Comparison of ENCODE assay signal across 8 cellular contexts in the genomic region with DNA sequence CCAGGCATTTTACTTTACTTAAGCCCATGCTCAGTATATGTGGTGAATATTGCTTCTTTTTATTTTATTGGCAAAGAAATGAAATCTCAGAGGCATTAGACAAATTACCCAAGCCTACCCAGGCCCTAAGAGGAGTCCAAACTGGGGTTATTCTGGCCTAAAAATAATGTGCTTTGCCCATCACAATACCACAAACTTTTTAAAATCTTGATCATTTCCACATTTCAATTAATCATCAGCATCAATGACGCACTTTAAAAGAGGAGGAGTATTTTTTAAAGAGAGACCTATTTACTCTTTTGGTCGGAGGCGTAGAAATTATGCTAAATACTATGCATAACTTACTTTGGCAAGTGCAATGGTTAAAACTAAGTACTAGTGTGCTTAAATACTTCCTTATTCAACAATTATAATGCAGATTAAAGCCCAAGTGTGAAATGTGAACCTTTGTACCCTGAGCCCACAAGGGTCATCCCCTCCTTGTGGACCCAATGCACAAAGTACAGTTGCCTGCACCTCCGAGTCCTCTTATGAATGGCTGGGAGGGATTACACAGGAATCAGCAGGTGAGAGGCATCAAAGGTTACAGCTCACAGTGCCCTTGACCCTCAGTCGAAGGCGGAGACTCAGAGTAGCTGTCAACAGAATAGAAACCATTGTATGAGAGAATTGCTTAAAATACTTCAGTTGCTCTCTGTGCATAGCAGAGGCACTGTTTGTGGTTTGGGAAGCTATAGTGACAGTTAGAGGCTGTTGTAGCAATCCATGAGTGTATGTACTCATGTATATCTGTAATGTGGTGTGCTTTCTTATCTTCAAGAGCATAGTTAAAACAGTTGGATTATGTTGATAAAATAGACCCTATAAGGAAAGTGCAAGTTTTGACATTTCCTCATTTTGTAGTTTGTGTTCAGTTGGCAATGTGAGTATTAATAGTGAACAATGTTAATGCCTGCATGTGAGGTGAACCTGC.
A peak's percentile ranks its signal among the peaks of the same experiment; 100 is the strongest.
DNase-seq lines count a peak whose midpoint lies in the region; ATAC-seq, FAIRE-seq and TF ChIP-seq lines count a peak whose summit lies in the region.

No MANE protein-coding gene starts in this region.

- peak; percentile 75 for TF ChIP-seq POLR2A in GM12878 (IDR thresholded peaks at IDR 0.05; ENCODE audit: low read depth, low read length)

- ATAC-seq in GM18873 (IDR thresholded peaks at IDR 0.05; ENCODE audit: low FRiP score, unreplicated experiment) (peak; percentile 92), HG03039 (IDR thresholded peaks at IDR 0.05; ENCODE audit: unreplicated experiment) (peak; percentile 83), GM12878 (peak; percentile 80), sciatic nerve (peak; percentile 51)

- peak; percentile 97 for FAIRE-seq in GM12878 (lab: Jason Lieb, UNC)

- H3K9me3 ChIP-seq in GM12878 (replicated peaks; ENCODE audit: control insufficient read depth, insufficient read depth, low read length): no peaks in the 10 kb centered on the region; the same call in 1 of the 3 replicates

- intact Hi-C loops in CD14-positive monocyte (cut with micrococcal nuclease): loop anchor here (5.0 to 10.0 kb wide), 4 partner anchors 51 to 152 kb away; partner anchors contain the start of gene ITGA4 (in 2 of the 2)
- intact Hi-C loops in GM12878 (cut with micrococcal nuclease; ENCODE audit: unreplicated experiment): loop anchor here (2.0 to 5.0 kb wide), 5 partner anchors 43 to 323 kb away; partner anchors contain the start of genes ITGA4 and UBE2E3
- intact Hi-C loops in sciatic nerve (cut with DNase I): no loop called here

- 0% methylated on average over 6 of the region's 6 CpGs for WGBS in GM12878 (ENCODE audit: insufficient coverage, insufficient replicate concordance, low lambda C conversion rate, missing lambda C conversion rate)

- no peaks in the 10 kb centered on the region for H3K27me3 Mint-ChIP-seq in CD14-positive monocyte (ENCODE audit: low read depth in 3 of 3)
- no peaks in the 10 kb centered on the region for H3K27me3 Mint-ChIP-seq in chondrocyte (ENCODE audit: low read depth)

- TF ChIP-seq RAD21 in GM12878 (IDR thresholded peaks at IDR 0.05; ENCODE audit: insufficient read depth, low read depth, low read length): 0 out of 2 replicates have a peak, but pooled peaks have one; percentile 12

- CTCF ChIA-PET in GM12878 (lab: Yijun Ruan, JAX): interaction anchor here (0.7 to 14.1 kb wide), 22 partner anchors 8 to 414 kb away, joined by 3 to 235 read pairs (median 5); partner anchors contain the start of gene ITGA4

- H3K4me3 ChIP-seq in GM12878: no peak overlapping the region

- H4K20me1 ChIP-seq in GM12878 (ENCODE audit: control insufficient read depth, insufficient read depth): no peaks in the 10 kb centered on the region

- H3K27ac Mint-ChIP-seq in CD14-positive monocyte (peak overlapping the region; percentile 89 to 95 (median 94)), chondrocyte (ENCODE audit: unreplicated experiment) (no peak overlapping the region)

- H3K36me3 ChIP-seq in GM12878 (ENCODE audit: control insufficient read depth in 2 of 2, insufficient read depth in 2 of 2, low read length in 1 of 2): no peaks in the 10 kb centered on the region

- RAD21 ChIA-PET in GM12878 (lab: Charles Lee; ENCODE audit: unreplicated experiment): interaction anchor here (0.9 to 16.8 kb wide), 27 partner anchors 8 to 409 kb away, joined by 3 to 340 read pairs (median 4); partner anchors contain the start of gene ITGA4

- peak overlapping the region; percentile 47 to 51 for H3K4me3 Mint-ChIP-seq in CD14-positive monocyte
- no peak overlapping the region for H3K4me3 Mint-ChIP-seq in chondrocyte (ENCODE audit: unreplicated experiment)

- TF ChIP-seq EP300 in GM12878 (IDR thresholded peaks at IDR 0.05; ENCODE audit: borderline replicate concordance in 1 of 2, control insufficient read depth in 1 of 2, low read depth in 2 of 2, low read length in 2 of 2): peak; percentile 16 to 82; a peak in 3 of 4 replicates

- H3K4me1 Mint-ChIP-seq in CD14-positive monocyte (peaks cover 72% of the 10 kb centered on the region), chondrocyte (ENCODE audit: low read depth) (peaks cover 35% of the 10 kb centered on the region)

- peaks cover 49% of the 10 kb centered on the region for H3K4me1 ChIP-seq in GM12878 (ENCODE audit: control insufficient read depth, insufficient read depth, low read length)

- no TSS peak for BruUV-seq in GM12878 (replicated peaks; lab: Mats Ljungman, UMichigan)

- peak overlapping the region; percentile 73 for H3K9ac ChIP-seq in GM12878 (ENCODE audit: control insufficient read depth, insufficient read depth, low read length)

- H3K36me3 Mint-ChIP-seq in CD14-positive monocyte: no peaks in the 10 kb centered on the region
- no peaks in the 10 kb centered on the region for H3K36me3 Mint-ChIP-seq in chondrocyte (ENCODE audit: low read depth)

- peak overlapping the region; percentile 99 for H3K27ac ChIP-seq in GM12878 (ENCODE audit: control insufficient read depth, insufficient read depth)

- DNase-seq in CD14-positive monocyte (ENCODE audit: low spot score) (peak; percentile 50), NOMO-1 treated with dmso at 0.1 percent for 144 hours (lab: John Stamatoyannopoulos, UW; ENCODE audit: unreplicated experiment) (peak; percentile 86), GM12878 (ENCODE audit: low read depth, low spot score) (peak; percentile 96), sciatic nerve (ENCODE audit: low spot score) (no peak), chondrocyte (ENCODE audit: low spot score) (no peak), NCI-H1092 treated with DMSO at 0.1 percent for 48 hours (lab: John Stamatoyannopoulos, UW) (no peak)

- TF ChIP-seq CTCF in CD14-positive monocyte (IDR thresholded peaks at IDR 0.05): no peak
- no peak for TF ChIP-seq CTCF in GM12878 (IDR thresholded peaks at IDR 0.05 in 2 of 3, conservative IDR thresholded peaks at IDR 0.05 in 1 of 3; ENCODE audit: control insufficient read depth in 2 of 3, extremely low read depth in 1 of 3, insufficient read depth in 1 of 3, low read depth in 3 of 3, low read length in 3 of 3)
- no peak for TF ChIP-seq CTCF in chondrocyte (IDR thresholded peaks at IDR 0.05)

- in situ Hi-C loops in GM12878 (cut with MboI): loop anchor here (5.0 kb wide), 2 partner anchors 152 to 183 kb away; partner anchors contain the start of gene ITGA4

- POLR2A ChIA-PET in GM12878 (lab: Charles Lee): interaction anchor here (1.0 to 3.4 kb wide), 6 partner anchors 9 to 200 kb away, joined by 3 to 26 read pairs (median 6); partner anchors contain the start of gene ITGA4

- peak overlapping the region; percentile 50 for H2AFZ ChIP-seq in GM12878 (ENCODE audit: control insufficient read depth, low read depth, low read length)

- no peaks in the 10 kb centered on the region for H3K27me3 ChIP-seq in GM12878 (replicated peaks in 1 of 2; ENCODE audit: control insufficient read depth in 2 of 2, insufficient read depth in 2 of 2, low read length in 1 of 2)

- peaks cover 1% of the 10 kb centered on the region for H3K79me2 ChIP-seq in GM12878 (ENCODE audit: control insufficient read depth, insufficient read depth, low read length)

- H3K4me2 ChIP-seq in GM12878 (ENCODE audit: control insufficient read depth, insufficient read depth): peak overlapping the region; percentile 88

- H3K9me3 Mint-ChIP-seq in CD14-positive monocyte: no peaks in the 10 kb centered on the region
- no peaks in the 10 kb centered on the region for H3K9me3 Mint-ChIP-seq in chondrocyte (ENCODE audit: low read depth)

- SMC1A ChIA-PET in GM12878 (lab: Charles Lee; ENCODE audit: uncharacterized antibody, unreplicated experiment): interaction anchor here (0.6 to 15.8 kb wide), 42 partner anchors 8 to 409 kb away, joined by 3 to 313 read pairs (median 4); partner anchors contain the start of gene ITGA4

TF ChIP-seq in GM12878, 131 proteins besides CTCF, POLR2A, EP300 and RAD21 (continues in another document):
- 0 out of 2 replicates have a peak, but pooled peaks have one; percentile 5 for TF ChIP-seq BACH1 (IDR thresholded peaks at IDR 0.05; ENCODE audit: borderline replicate concordance)
- TF ChIP-seq, protein P1, sequence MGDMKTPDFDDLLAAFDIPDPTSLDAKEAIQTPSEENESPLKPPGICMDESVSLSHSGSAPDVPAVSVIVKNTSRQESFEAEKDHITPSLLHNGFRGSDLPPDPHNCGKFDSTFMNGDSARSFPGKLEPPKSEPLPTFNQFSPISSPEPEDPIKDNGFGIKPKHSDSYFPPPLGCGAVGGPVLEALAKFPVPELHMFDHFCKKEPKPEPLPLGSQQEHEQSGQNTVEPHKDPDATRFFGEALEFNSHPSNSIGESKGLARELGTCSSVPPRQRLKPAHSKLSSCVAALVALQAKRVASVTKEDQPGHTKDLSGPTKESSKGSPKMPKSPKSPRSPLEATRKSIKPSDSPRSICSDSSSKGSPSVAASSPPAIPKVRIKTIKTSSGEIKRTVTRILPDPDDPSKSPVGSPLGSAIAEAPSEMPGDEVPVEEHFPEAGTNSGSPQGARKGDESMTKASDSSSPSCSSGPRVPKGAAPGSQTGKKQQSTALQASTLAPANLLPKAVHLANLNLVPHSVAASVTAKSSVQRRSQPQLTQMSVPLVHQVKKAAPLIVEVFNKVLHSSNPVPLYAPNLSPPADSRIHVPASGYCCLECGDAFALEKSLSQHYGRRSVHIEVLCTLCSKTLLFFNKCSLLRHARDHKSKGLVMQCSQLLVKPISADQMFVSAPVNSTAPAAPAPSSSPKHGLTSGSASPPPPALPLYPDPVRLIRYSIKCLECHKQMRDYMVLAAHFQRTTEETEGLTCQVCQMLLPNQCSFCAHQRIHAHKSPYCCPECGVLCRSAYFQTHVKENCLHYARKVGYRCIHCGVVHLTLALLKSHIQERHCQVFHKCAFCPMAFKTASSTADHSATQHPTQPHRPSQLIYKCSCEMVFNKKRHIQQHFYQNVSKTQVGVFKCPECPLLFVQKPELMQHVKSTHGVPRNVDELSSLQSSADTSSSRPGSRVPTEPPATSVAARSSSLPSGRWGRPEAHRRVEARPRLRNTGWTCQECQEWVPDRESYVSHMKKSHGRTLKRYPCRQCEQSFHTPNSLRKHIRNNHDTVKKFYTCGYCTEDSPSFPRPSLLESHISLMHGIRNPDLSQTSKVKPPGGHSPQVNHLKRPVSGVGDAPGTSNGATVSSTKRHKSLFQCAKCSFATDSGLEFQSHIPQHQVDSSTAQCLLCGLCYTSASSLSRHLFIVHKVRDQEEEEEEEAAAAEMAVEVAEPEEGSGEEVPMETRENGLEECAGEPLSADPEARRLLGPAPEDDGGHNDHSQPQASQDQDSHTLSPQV (IDR thresholded peaks at IDR 0.05): no peak
- no peak for TF ChIP-seq PAX8 (IDR thresholded peaks at IDR 0.05)
- TF ChIP-seq SIN3A (IDR thresholded peaks at IDR 0.05; ENCODE audit: low read depth, low read length): no peak
- peak in 1 of 2 experiments; percentile 78; a peak in 2 of 4 replicates for TF ChIP-seq BHLHE40 (IDR thresholded peaks at IDR 0.05; ENCODE audit: borderline replicate concordance in 1 of 2, low read depth in 2 of 2, low read length in 1 of 2)

Comparison
In these comparisons a context has a peak if more than half of its experiments do, and no peak if none do; other contexts are left out.
1. DNase-seq: peak in CD14-positive monocyte (single experiment), NOMO-1 treated with dmso at 0.1 percent for 144 hours (single experiment) and GM12878 (single experiment); none in sciatic nerve (single experiment), chondrocyte (single experiment) and NCI-H1092 treated with DMSO at 0.1 percent for 48 hours (single experiment).
2. Peak in every context shown above with its lines, with median percentiles within 50 percentile points of each other: ATAC-seq.